ENCODE assay signal across 10 cellular contexts in the genomic region with DNA sequence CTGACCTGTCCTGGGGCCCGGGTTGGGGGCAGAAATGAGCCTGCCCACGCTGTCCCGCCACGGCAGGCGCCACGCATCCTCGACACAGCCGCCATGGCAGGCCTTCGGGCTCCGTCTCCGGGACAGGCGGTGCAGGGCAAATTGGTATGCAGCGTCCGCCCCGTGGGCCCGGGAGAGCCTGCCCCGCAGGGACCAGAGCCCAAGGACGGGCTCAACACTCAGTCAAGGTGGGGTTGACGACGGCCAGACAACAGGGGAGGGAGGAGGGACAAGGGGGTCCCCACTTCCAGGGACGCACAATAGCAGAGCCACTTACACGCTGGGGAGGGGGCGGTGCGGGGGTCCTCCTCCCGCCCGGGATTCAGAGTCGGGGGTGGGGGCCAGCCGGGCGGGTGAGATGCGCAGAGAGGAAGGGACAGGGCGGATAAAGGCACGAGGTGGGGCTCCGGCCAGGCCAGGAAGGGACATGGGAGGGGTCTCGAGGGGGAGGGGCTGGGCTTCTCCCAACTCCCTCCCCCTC. TPM values are rescaled to one million over a fixed set of nuclear protein-coding genes. Genes with fewer than 3 reads are reported as not detected.
DNase-seq lines count a peak whose midpoint lies in the region; ATAC-seq and TF ChIP-seq lines count a peak whose summit lies in the region.
"Had no signal": no experiment of that assay in that cellular context is flagged by ENCODE, and none has a peak within 500 bp of the region (broad histone marks: within the 10 kb centered on the region; RNA-seq: fewer than 3 reads in every experiment).

No MANE protein-coding gene starts in this region.

- intact Hi-C loops in Caco-2 (cut with micrococcal nuclease; ENCODE audit: unreplicated experiment): loop anchor here (1.0 kb wide), 1 partner anchor 71 kb away; no protein-coding TSS in a partner anchor

- H3K27me3 Mint-ChIP-seq in Caco-2 (ENCODE audit: insufficient read depth, unreplicated experiment) (no peaks in the 10 kb centered on the region), glutamatergic neuron (ENCODE audit: unreplicated experiment) (peaks cover 18% of the 10 kb centered on the region)

- TF ChIP-seq POLR2A in Peyer's patch (IDR thresholded peaks at IDR 0.05): no peak
- TF ChIP-seq POLR2A in tibial nerve (IDR thresholded peaks at IDR 0.05): no peak

- DNase-seq in Caco-2 (no peak), Peyer's patch (no peak), glutamatergic neuron (no peak), tibial nerve (ENCODE audit: low spot score in 2 of 2) (no peak), foreskin keratinocyte (no peak), NCI-H128 (lab: John Stamatoyannopoulos, UW; ENCODE audit: unreplicated experiment) (no peak)
- DNase-seq: DMS 273 treated with DMSO at 0.1 percent for 48 hours had no signal

- H3K9me3 ChIP-seq in Caco-2 (no peaks in the 10 kb centered on the region), Peyer's patch (no peaks in the 10 kb centered on the region), tibial nerve (no peaks in the 10 kb centered on the region)

- H3K27me3 ChIP-seq in Caco-2 (replicated peaks; ENCODE audit: control insufficient read depth, insufficient read depth, low read length) (no peaks in the 10 kb centered on the region), Peyer's patch (no peaks in the 10 kb centered on the region), rectal smooth muscle tissue (ENCODE audit: control insufficient read depth, insufficient read depth, low read length) (no peaks in the 10 kb centered on the region), tibial nerve (no peaks in the 10 kb centered on the region), foreskin keratinocyte (peaks cover 5% of the 10 kb centered on the region)

- CTCF ChIA-PET in Caco-2 (lab: Charles Lee): no interaction called here

- ATAC-seq in foreskin keratinocyte: no peak
- ATAC-seq in GM19351 (IDR thresholded peaks at IDR 0.05; ENCODE audit: unreplicated experiment): no peak

- H3K4me3 ChIP-seq in Caco-2 (ENCODE audit: low read depth, low read length) (no peak overlapping the region), Peyer's patch (peak overlapping the region in 3 of 4 donors; percentile 59 to 65 (median 61)), rectal smooth muscle tissue (ENCODE audit: low read length) (peak overlapping the region; percentile 41), tibial nerve (peak overlapping the region in 2 of 4 donors; percentile 26 to 61)

- TF ChIP-seq EP300 in tibial nerve (IDR thresholded peaks at IDR 0.05): no peak

- POLR2A ChIA-PET in Caco-2 (lab: Charles Lee): no interaction called here

- peaks cover 13% of the 10 kb centered on the region for H3K4me1 Mint-ChIP-seq in Caco-2 (ENCODE audit: low read depth, unreplicated experiment)
- H3K4me1 Mint-ChIP-seq in glutamatergic neuron (ENCODE audit: low read depth, unreplicated experiment): peaks cover 6% of the 10 kb centered on the region

- no peak overlapping the region for H3K9ac ChIP-seq in rectal smooth muscle tissue (ENCODE audit: low read length)

- no peaks in the 10 kb centered on the region for H3K36me3 ChIP-seq in Caco-2 (ENCODE audit: control insufficient read depth, insufficient read depth, low read length)
- H3K36me3 ChIP-seq in Peyer's patch: peaks cover 0 to 20% (median 0%) of the 10 kb centered on the region in 3 donors
- peaks cover 10% of the 10 kb centered on the region for H3K36me3 ChIP-seq in rectal smooth muscle tissue (ENCODE audit: control insufficient read depth, insufficient read depth, low read length)
- H3K36me3 ChIP-seq in tibial nerve: peaks cover 0 to 34% (median 0%) of the 10 kb centered on the region in 3 donors

- WGBS in tibial nerve, 2 donors: 17 to 41% methylated on average over 19 to 34 of the region's 34 CpGs

- H3K27ac Mint-ChIP-seq in Caco-2 (ENCODE audit: unreplicated experiment) (no peak overlapping the region), glutamatergic neuron (ENCODE audit: unreplicated experiment) (no peak overlapping the region)
- H3K27ac Mint-ChIP-seq: activated B cell treated with CpG ODN at 0.5 μM for 24 hours had no signal

- H3K4me1 ChIP-seq in Caco-2 (peaks cover 23% of the 10 kb centered on the region), Peyer's patch (peaks cover 0 to 37% (median 21%) of the 10 kb centered on the region in 4 donors), rectal smooth muscle tissue (ENCODE audit: control insufficient read depth, insufficient read depth, low read length) (peaks cover 64% of the 10 kb centered on the region), tibial nerve (peaks cover 0 to 82% (median 31%) of the 10 kb centered on the region in 4 donors), foreskin keratinocyte (peaks cover 9% of the 10 kb centered on the region)

- H3K4me3 Mint-ChIP-seq in Caco-2 (ENCODE audit: unreplicated experiment): peak overlapping the region; percentile 82
- peak overlapping the region; percentile 67 for H3K4me3 Mint-ChIP-seq in glutamatergic neuron (ENCODE audit: unreplicated experiment)

- no peak for TF ChIP-seq CTCF in Caco-2 (IDR thresholded peaks at IDR 0.05; ENCODE audit: insufficient read depth in 1 of 2, low read depth in 1 of 2, low read length in 1 of 2, severe bottlenecking in 1 of 2, unreplicated experiment in 1 of 2)
- no peak for TF ChIP-seq CTCF in Peyer's patch (IDR thresholded peaks at IDR 0.05)
- TF ChIP-seq CTCF in glutamatergic neuron (IDR thresholded peaks at IDR 0.05; ENCODE audit: partially characterized antibody, unreplicated experiment): no peak
- TF ChIP-seq CTCF in tibial nerve (IDR thresholded peaks at IDR 0.05): no peak
- no peak for TF ChIP-seq CTCF in foreskin keratinocyte (conservative IDR thresholded peaks at IDR 0.05)

- H3K36me3 Mint-ChIP-seq in Caco-2 (ENCODE audit: insufficient read depth, unreplicated experiment) (peaks cover 62% of the 10 kb centered on the region), glutamatergic neuron (ENCODE audit: unreplicated experiment) (no peaks in the 10 kb centered on the region)

- H3K9me3 Mint-ChIP-seq in Caco-2 (ENCODE audit: unreplicated experiment) (no peaks in the 10 kb centered on the region), glutamatergic neuron (ENCODE audit: unreplicated experiment) (peaks cover 17% of the 10 kb centered on the region)
- H3K9me3 Mint-ChIP-seq: activated B cell treated with CpG ODN at 0.5 μM for 24 hours had no signal

- BruUV-seq in Caco-2 (replicated peaks; lab: Mats Ljungman, UMichigan): no TSS peak

- no peak overlapping the region for H3K27ac ChIP-seq in Peyer's patch
- peak overlapping the region; percentile 78 for H3K27ac ChIP-seq in rectal smooth muscle tissue (ENCODE audit: low read depth, low read length)
- H3K27ac ChIP-seq in tibial nerve: no peak overlapping the region
- H3K27ac ChIP-seq in foreskin keratinocyte: no peak overlapping the region

RNA-seq across cellular contexts. Expression of gene CTXN1, which starts 1.2 kb away (rescaled TPM):
- total RNA-seq in Caco-2 (2022): 7.4 and 9.1 TPM in 2 replicates
- total RNA-seq in Peyer's patch: 1 to 10 TPM in 3 of 4 donors, not detected in 1; 1.6 to 2.5 (median 2.4) TPM
- total RNA-seq in glutamatergic neuron (ENCODE audit: unreplicated experiment): 90.6 TPM
- 1 to 10 TPM in 3 of 4 donors, under 1 TPM in 1; 0.66 to 7.2 (median 3.0) TPM for total RNA-seq in tibial nerve
- total RNA-seq in foreskin keratinocyte: 1.5 and 1.7 TPM in 2 replicates
- polyA plus RNA-seq in foreskin keratinocyte: 5.1 and 6.4 TPM in 2 replicates
- total RNA-seq: activated B cell treated with CpG ODN at 0.5 μM for 24 hours had no signal

RNA-seq across cellular contexts. Expression of gene SNAPC2, which starts 4.6 kb away (rescaled TPM):
- total RNA-seq in Caco-2 (2022): 8.8 and 10.4 TPM in 2 replicates
- 10 to 100 TPM in 2 of 4 donors, 1 to 10 TPM in 2; 7.4 to 12.9 (median 9.4) TPM for total RNA-seq in Peyer's patch
- total RNA-seq in glutamatergic neuron (ENCODE audit: unreplicated experiment): 18.6 TPM
- 10 to 100 TPM; 11.6 to 26.4 (median 16.1) TPM for total RNA-seq in tibial nerve
- 22.5 and 22.7 TPM in 2 replicates for total RNA-seq in foreskin keratinocyte
- 30.6 and 32.0 TPM in 2 replicates for polyA plus RNA-seq in foreskin keratinocyte

RNA-seq across cellular contexts. Expression of gene TGFBR3L, which starts 10.1 kb away (rescaled TPM):
- total RNA-seq in Caco-2 (2022) (9.8 and 10.8 TPM in 2 replicates), Peyer's patch (not detected), glutamatergic neuron (ENCODE audit: unreplicated experiment) (0.69 TPM), tibial nerve (not detected), foreskin keratinocyte (2.1 and 2.5 TPM in 2 replicates)
- polyA plus RNA-seq in foreskin keratinocyte: 3.6 and 5.0 TPM in 2 replicates
- total RNA-seq: activated B cell treated with CpG ODN at 0.5 μM for 24 hours had no signal

RNA-seq across cellular contexts. Expression of gene TIMM44, which starts 18.8 kb away (rescaled TPM):
- 129 and 146 TPM in 2 replicates for total RNA-seq in Caco-2 (2022)
- 100 to 1,000 TPM in 1 of 4 donors, 10 to 100 TPM in 3; 55.5 to 211 (median 80.7) TPM for total RNA-seq in Peyer's patch
- total RNA-seq in glutamatergic neuron (ENCODE audit: unreplicated experiment): 109 TPM
- total RNA-seq in tibial nerve: 10 to 100 TPM; 60.1 to 91.3 (median 77.1) TPM
- 63.0 and 67.5 TPM in 2 replicates for total RNA-seq in foreskin keratinocyte
- 50.0 and 53.9 TPM in 2 replicates for polyA plus RNA-seq in foreskin keratinocyte

RNA-seq across cellular contexts. Expression of gene MAP2K7, which starts 21.0 kb away (rescaled TPM):
- 37.4 and 42.6 TPM in 2 replicates for total RNA-seq in Caco-2 (2022)
- total RNA-seq in Peyer's patch: 10 to 100 TPM; 16.6 to 39.3 (median 35.0) TPM
- total RNA-seq in glutamatergic neuron (ENCODE audit: unreplicated experiment): 44.2 TPM
- 10 to 100 TPM; 11.1 to 31.2 (median 20.9) TPM for total RNA-seq in tibial nerve
- 12.7 and 13.5 TPM in 2 replicates for total RNA-seq in foreskin keratinocyte
- 15.6 and 18.3 TPM in 2 replicates for polyA plus RNA-seq in foreskin keratinocyte
